14 cellular contexts compared by ENCODE assay signal in the genomic region with DNA sequence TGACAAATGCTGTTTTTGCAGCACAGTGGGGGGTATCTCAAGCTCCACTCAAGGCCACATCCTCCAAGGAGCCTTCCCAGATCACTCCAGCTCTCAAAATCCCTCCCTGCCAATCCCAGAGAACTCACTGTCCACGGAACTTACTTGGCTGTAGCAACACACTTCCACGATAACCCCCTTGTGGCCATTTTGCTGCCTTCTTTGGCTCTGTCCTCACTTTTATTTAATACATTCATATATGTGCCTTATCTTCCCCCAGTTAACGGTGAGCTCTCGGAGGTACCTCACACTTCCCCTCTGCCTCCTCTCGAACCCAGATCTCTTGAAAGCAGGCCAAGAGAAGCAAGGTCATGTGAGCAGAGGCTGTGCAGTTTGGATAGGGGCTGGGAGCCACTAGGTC.
DNase-seq lines count a peak whose midpoint lies in the region; ATAC-seq and TF ChIP-seq lines count a peak whose summit lies in the region.
"Had no signal": no experiment of that assay in that cellular context is flagged by ENCODE, and none has a peak within 500 bp of the region (broad histone marks: within the 10 kb centered on the region; RNA-seq: fewer than 3 reads in every experiment).

No MANE protein-coding gene starts in this region.

- H2AFZ ChIP-seq in osteoblast (ENCODE audit: low read length) = no peak overlapping the region

- H3K27ac ChIP-seq in adrenal gland = peak overlapping the region in 3 of 5 donors; percentile 20 to 83 (median 80)
- peak overlapping the region in 3 of 4 donors; percentile 13 to 69 (median 54) for H3K27ac ChIP-seq in esophagus squamous epithelium
- no peak overlapping the region for H3K27ac ChIP-seq in osteoblast (ENCODE audit: low read depth, low read length)
- peak overlapping the region; percentile 44 to 59 for H3K27ac ChIP-seq in uterus
- H3K27ac ChIP-seq: BLaER1 treated with 17β-estradiol and CSF1 and Interleukin-3, amounts not matched to agents 10 nM and 100 nM; neutrophil had no signal

- H3K27me3 ChIP-seq in adrenal gland (no peaks in the 10 kb centered on the region), esophagus squamous epithelium (no peaks in the 10 kb centered on the region), osteoblast (ENCODE audit: insufficient read depth, low read length) (no peaks in the 10 kb centered on the region), uterus (no peaks in the 10 kb centered on the region)
- H3K27me3 ChIP-seq: BLaER1 treated with 17β-estradiol and CSF1 and Interleukin-3, amounts not matched to agents 10 nM and 100 nM; dorsolateral prefrontal cortex; neutrophil had no signal

- TF ChIP-seq POLR2A in adrenal gland (IDR thresholded peaks at IDR 0.05) = no peak
- no peak for TF ChIP-seq POLR2A in esophagus squamous epithelium (IDR thresholded peaks at IDR 0.05)
- no peak for TF ChIP-seq POLR2A in uterus (IDR thresholded peaks at IDR 0.05)

- intact Hi-C loops in adrenal gland (cut with DNase I) (no loop called here), esophagus squamous epithelium (cut with DNase I) (no loop called here), uterus (cut with DNase I; ENCODE audit: low total_unique reads) (no loop called here), sciatic nerve (cut with DNase I) (no loop called here)

- no peak overlapping the region for H3K4me2 ChIP-seq in osteoblast (ENCODE audit: insufficient read depth, low read length)

- peaks cover 0 to 90% of the 10 kb centered on the region in 2 donors for H3K36me3 ChIP-seq in adrenal gland (replicated peaks in 1 of 2)
- peaks cover 15 to 100% (median 31%) of the 10 kb centered on the region in 3 donors for H3K36me3 ChIP-seq in esophagus squamous epithelium
- H3K36me3 ChIP-seq in osteoblast (ENCODE audit: insufficient read depth, low read length) = peaks cover 85% of the 10 kb centered on the region
- no peaks in the 10 kb centered on the region for H3K36me3 ChIP-seq in uterus
- H3K36me3 ChIP-seq: neutrophil had no signal

- no peaks in the 10 kb centered on the region for H3K79me2 ChIP-seq in osteoblast (ENCODE audit: insufficient read depth, low read length)

- H3K4me3 ChIP-seq in adrenal gland (no peak overlapping the region), esophagus squamous epithelium (no peak overlapping the region), osteoblast (ENCODE audit: insufficient read depth, low read length) (no peak overlapping the region), uterus (no peak overlapping the region)
- H3K4me3 ChIP-seq: BLaER1 treated with 17β-estradiol and CSF1 and Interleukin-3, amounts not matched to agents 10 nM and 100 nM; dorsolateral prefrontal cortex had no signal

- no peaks in the 10 kb centered on the region for H3K9me3 ChIP-seq in adrenal gland (replicated peaks in 1 of 3)
- no peaks in the 10 kb centered on the region for H3K9me3 ChIP-seq in esophagus squamous epithelium
- H3K9me3 ChIP-seq in osteoblast (ENCODE audit: low read depth, low read length) = no peaks in the 10 kb centered on the region
- no peaks in the 10 kb centered on the region for H3K9me3 ChIP-seq in uterus
- H3K9me3 ChIP-seq: BLaER1 treated with 17β-estradiol and CSF1 and Interleukin-3, amounts not matched to agents 10 nM and 100 nM; neutrophil had no signal

- H4K20me1 ChIP-seq in osteoblast (ENCODE audit: insufficient read depth, low read length) = peaks cover 33% of the 10 kb centered on the region

- H3K4me1 ChIP-seq in adrenal gland (replicated peaks in 1 of 2) (peaks cover 6 to 49% of the 10 kb centered on the region in 2 donors), esophagus squamous epithelium (peaks cover 0 to 60% (median 10%) of the 10 kb centered on the region in 3 donors), osteoblast (ENCODE audit: insufficient read depth, low read length) (peaks cover 7% of the 10 kb centered on the region), uterus (peaks cover 6 to 9% of the 10 kb centered on the region in 2 donors)

- 64 to 81% (median 67%) methylated on average over 4 to 5 of the region's 5 CpGs for WGBS in adrenal gland, 4 donors
- 63 to 73% methylated on average over 3 to 5 of the region's 5 CpGs for WGBS in esophagus squamous epithelium, 2 donors

- ATAC-seq in sciatic nerve = no peak
- ATAC-seq: stimulated activated naive CD8-positive, alpha-beta T cell treated with anti-CD3 and anti-CD28 coated beads, Interleukin-15, Interleukin-2, amounts not matched to agents 100 U/mL and 50 U/mL, for 24 hours had no signal

- no peak for DNase-seq in adrenal gland
- DNase-seq in esophagus squamous epithelium (lab: John Stamatoyannopoulos, UW) = no peak
- peak; percentile 74 for DNase-seq in osteoblast (ENCODE audit: insufficient read length, low spot score, missing footprints)
- DNase-seq in uterus = no peak
- no peak for DNase-seq in sciatic nerve (ENCODE audit: low spot score)
- no peak for DNase-seq in NK-92 treated with Interleukin-12 subunit alpha and Interleukin-12 subunit beta, amount 100 ng/mL, for 24 hours (lab: John Stamatoyannopoulos, UW)
- DNase-seq in mucosa of gallbladder (ENCODE audit: low spot score) = no peak
- DNase-seq: activated CD8-positive, alpha-beta memory T cell treated with anti-CD3 and anti-CD28 coated beads for 24 hours; dorsolateral prefrontal cortex; NCI-H2029 treated with DMSO at 0.1 percent for 48 hours; NCI-H510A treated with DMSO at 0.1 percent for 48 hours; stimulated activated naive CD8-positive, alpha-beta T cell treated with anti-CD3 and anti-CD28 coated beads, Interleukin-15, Interleukin-2, amounts not matched to agents 100 U/mL and 50 U/mL, for 24 hours had no signal

- peak in 4 of 6 experiments; percentile 5 to 30 (median 18) for TF ChIP-seq CTCF in adrenal gland (IDR thresholded peaks at IDR 0.05)
- peak in 1 of 6 experiments; percentile 19 for TF ChIP-seq CTCF in esophagus squamous epithelium (IDR thresholded peaks at IDR 0.05)
- peak; percentile 20 for TF ChIP-seq CTCF in osteoblast (IDR thresholded peaks at IDR 0.05; ENCODE audit: extremely low read depth, low read depth, low read length)
- no peak for TF ChIP-seq CTCF in uterus (IDR thresholded peaks at IDR 0.05)

Comparison
In these comparisons a context has a peak if more than half of its experiments do, and no peak if none do; other contexts are left out.
1. CTCF ChIP-seq: peak in adrenal gland (4 of 6) and osteoblast (single experiment); none in uterus (0 of 4).